In the genomic region with DNA sequence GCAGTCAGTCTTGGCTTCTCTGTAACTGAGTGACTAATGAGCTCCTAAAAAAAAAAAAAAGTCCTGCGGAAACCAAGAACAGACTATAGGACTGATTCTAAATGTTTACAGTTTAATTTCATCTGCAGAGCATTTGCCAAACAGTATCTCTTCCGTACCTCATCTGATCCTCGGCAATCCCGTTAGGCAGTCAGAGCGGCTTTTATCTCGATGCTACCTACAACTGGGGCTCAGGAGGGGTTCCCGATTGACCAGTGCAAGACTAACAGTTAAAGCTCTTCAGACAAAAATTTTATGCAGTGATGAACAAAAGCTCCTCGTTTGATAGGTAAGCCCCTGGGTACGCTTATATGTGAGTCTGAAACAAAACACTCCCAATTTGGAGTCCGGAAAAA, we compare ENCODE assay signal across 8 cellular contexts. TPM values are rescaled to one million over a fixed set of nuclear protein-coding genes. Genes with fewer than 3 reads are reported as not detected.
DNase-seq lines count a peak whose midpoint lies in the region; ATAC-seq and TF ChIP-seq lines count a peak whose summit lies in the region.

No MANE protein-coding gene starts in this region.

- TF ChIP-seq EP300 in tibial nerve (IDR thresholded peaks at IDR 0.05): no peak

- H3K27ac ChIP-seq in CD4-positive, CD25-positive, alpha-beta regulatory T cell (ENCODE audit: insufficient read depth, low read length, poor library complexity, severe bottlenecking): peak overlapping the region; percentile 92
- H3K27ac ChIP-seq in left lung (peak overlapping the region; percentile 90 to 91), tibial nerve (peak overlapping the region in 2 of 4 donors; percentile 86)

- H3K27me3 ChIP-seq in CD4-positive, CD25-positive, alpha-beta regulatory T cell (ENCODE audit: control insufficient read depth, insufficient read depth, low read length): no peaks in the 10 kb centered on the region
- H3K27me3 ChIP-seq in left lung: no peaks in the 10 kb centered on the region
- H3K27me3 ChIP-seq in tibial nerve: no peaks in the 10 kb centered on the region

- no peaks in the 10 kb centered on the region for H3K36me3 ChIP-seq in CD4-positive, CD25-positive, alpha-beta regulatory T cell (ENCODE audit: control insufficient read depth, insufficient read depth, low read length)
- H3K36me3 ChIP-seq in left lung (no peaks in the 10 kb centered on the region), tibial nerve (no peaks in the 10 kb centered on the region)

- H3K4me1 ChIP-seq in CD4-positive, CD25-positive, alpha-beta regulatory T cell (ENCODE audit: control insufficient read depth, insufficient read depth, low read length, poor library complexity, severe bottlenecking): peaks cover 48% of the 10 kb centered on the region
- H3K4me1 ChIP-seq in left lung (peaks cover 24 to 49% of the 10 kb centered on the region in 2 donors), tibial nerve (peaks cover 0 to 39% (median 20%) of the 10 kb centered on the region in 4 donors)

- H3K27ac Mint-ChIP-seq in CD4-positive, CD25-positive, alpha-beta regulatory T cell: peak overlapping the region; percentile 99

- no peak for TF ChIP-seq POLR2A in tibial nerve (IDR thresholded peaks at IDR 0.05)

- no peaks in the 10 kb centered on the region for H3K9me3 ChIP-seq in CD4-positive, CD25-positive, alpha-beta regulatory T cell (ENCODE audit: control insufficient read depth in 2 of 2, low read length in 2 of 2)
- H3K9me3 ChIP-seq in left lung: no peaks in the 10 kb centered on the region
- H3K9me3 ChIP-seq in tibial nerve: no peaks in the 10 kb centered on the region

- no peak for ATAC-seq in CD4-positive, CD25-positive, alpha-beta regulatory T cell (ENCODE audit: low read depth in 2 of 2)
- ATAC-seq in GM19455 (IDR thresholded peaks at IDR 0.05; ENCODE audit: unreplicated experiment) (peak; percentile 1), left lung (peak; percentile 3)

- peak overlapping the region; percentile 89 to 98 (median 92) for H3K4me3 Mint-ChIP-seq in CD4-positive, CD25-positive, alpha-beta regulatory T cell

- no peaks in the 10 kb centered on the region for H3K9me3 Mint-ChIP-seq in CD4-positive, CD25-positive, alpha-beta regulatory T cell

- 0 to 1% methylated on average over 10 of the region's 10 CpGs for WGBS in tibial nerve, 2 donors

- peak in 1 of 3 donors; percentile 34 for DNase-seq in CD4-positive, CD25-positive, alpha-beta regulatory T cell
- DNase-seq in NCI-H146 (lab: John Stamatoyannopoulos, UW) (peak; percentile 55), amniotic epithelial cell (ENCODE audit: low read depth) (peak; percentile 40), left lung (no peak), tibial nerve (ENCODE audit: low spot score in 2 of 2) (no peak), inferior parietal cortex (ENCODE audit: extremely low spot score) (no peak), iPS-NIHi11 (ENCODE audit: low spot score) (no peak)

- peaks cover 3% of the 10 kb centered on the region for H3K36me3 Mint-ChIP-seq in CD4-positive, CD25-positive, alpha-beta regulatory T cell

- H3K4me3 ChIP-seq in CD4-positive, CD25-positive, alpha-beta regulatory T cell (ENCODE audit: low read depth, low read length): peak overlapping the region; percentile 92
- peak overlapping the region; percentile 53 to 57 for H3K4me3 ChIP-seq in left lung
- peak overlapping the region; percentile 34 to 62 (median 50) for H3K4me3 ChIP-seq in tibial nerve

- TF ChIP-seq CTCF in left lung (IDR thresholded peaks at IDR 0.05): no peak
- no peak for TF ChIP-seq CTCF in tibial nerve (IDR thresholded peaks at IDR 0.05)

- intact Hi-C loops in left lung (cut with DNase I): no loop called here

- H3K27me3 Mint-ChIP-seq in CD4-positive, CD25-positive, alpha-beta regulatory T cell: no peaks in the 10 kb centered on the region

- H3K4me1 Mint-ChIP-seq in CD4-positive, CD25-positive, alpha-beta regulatory T cell: peaks cover 28 to 79% (median 56%) of the 10 kb centered on the region in 4 donors

RNA-seq across cellular contexts. Expression of gene KIF18A, which starts 0.6 kb away (rescaled TPM):
- total RNA-seq in CD4-positive, CD25-positive, alpha-beta regulatory T cell: 10.6 TPM
- polyA plus RNA-seq in CD4-positive, CD25-positive, alpha-beta regulatory T cell: 1 to 10 TPM; 1.1 to 1.6 (median 1.4) TPM
- total RNA-seq in left lung: 1 to 10 TPM; 4.2 to 5.0 TPM
- under 1 TPM in 3 of 4 donors, not detected in 1; 0.22 to 0.63 (median 0.60) TPM for total RNA-seq in tibial nerve

RNA-seq across cellular contexts. Expression of gene METTL15, which starts 0.9 kb away (rescaled TPM):
- 11.5 TPM for total RNA-seq in CD4-positive, CD25-positive, alpha-beta regulatory T cell
- 1 to 10 TPM; 5.1 to 7.3 (median 6.5) TPM for polyA plus RNA-seq in CD4-positive, CD25-positive, alpha-beta regulatory T cell
- 10 to 100 TPM in 1 of 2 donors, 1 to 10 TPM in 1; 9.6 to 14.9 TPM for total RNA-seq in left lung
- 10 to 100 TPM in 2 of 4 donors, 1 to 10 TPM in 2; 8.7 to 14.4 (median 11.7) TPM for total RNA-seq in tibial nerve

Comparison
In these comparisons a context has a peak if more than half of its experiments do, and no peak if none do; other contexts are left out.
1. ATAC-seq: peak in GM19455 (single experiment) and left lung (single experiment); none in CD4-positive, CD25-positive, alpha-beta regulatory T cell (0 of 2).
2. DNase-seq: peak in NCI-H146 (single experiment) and amniotic epithelial cell (single experiment); none in left lung (0 of 2), tibial nerve (0 of 2), inferior parietal cortex (single experiment) and iPS-NIHi11 (single experiment).
3. Peak in every context shown above with its lines, with median percentiles within 50 percentile points of each other: H3K4me3 ChIP-seq.